ENCODE assay signal across 23 cellular contexts in the genomic region with DNA sequence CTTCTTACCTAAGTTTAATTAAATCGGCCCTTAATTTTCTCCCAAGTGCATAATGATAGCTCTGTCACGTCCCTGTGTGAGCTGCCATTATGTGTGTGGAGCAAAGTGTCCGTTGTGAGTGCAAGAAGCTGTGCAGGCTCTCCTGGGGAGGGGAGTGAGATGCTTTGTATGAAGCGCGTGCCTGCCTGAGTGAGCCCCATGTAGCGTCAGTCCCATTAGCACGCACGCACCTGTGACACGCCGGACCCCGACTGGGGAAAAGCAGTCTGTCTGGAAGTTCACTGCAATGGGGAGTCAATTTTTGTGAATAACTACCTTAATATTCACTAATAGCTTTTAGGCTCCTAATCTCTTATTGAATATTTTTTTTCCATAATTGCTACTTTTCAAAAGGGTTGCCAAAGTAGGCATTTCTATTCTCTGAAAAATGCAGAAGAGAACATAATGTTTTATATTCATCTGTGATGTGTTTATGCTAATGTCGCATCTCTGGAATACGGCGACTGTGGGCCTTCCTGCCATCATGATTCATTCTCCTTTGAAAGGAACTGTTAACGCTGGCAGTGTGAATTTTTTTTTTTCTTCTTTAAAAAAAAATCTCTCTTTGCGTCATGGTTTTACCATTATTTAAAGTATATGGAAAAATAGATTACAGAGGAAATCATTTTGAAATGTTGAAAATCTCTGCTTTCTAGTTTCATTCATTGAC.
"Had no signal": no experiment of that assay in that cellular context is flagged by ENCODE, and none has a peak within 500 bp of the region (broad histone marks: within the 10 kb centered on the region; RNA-seq: fewer than 3 reads in every experiment).

No MANE protein-coding gene starts in this region.

- ATAC-seq: activated T-cell treated with anti-CD3 and anti-CD28 coated beads, Interleukin-2, amount 50 U/mL, for 72 hours; gastrocnemius medialis; left cardiac atrium; naive thymus-derived CD4-positive, alpha-beta T cell; psoas muscle; stimulated activated memory B cell treated with anti-CD40 and anti-IgM and Interleukin-4, amounts not matched to agents 10 μg/mL and 1 μg/mL and 100 μg/mL, for 72 hours; stimulated activated naive CD8-positive, alpha-beta T cell treated with anti-CD3 and anti-CD28 coated beads, Interleukin-15, amount 100 ng/mL, for 72 hours had no signal

- DNase-seq: activated CD4-positive, alpha-beta T cell treated with anti-CD3 and anti-CD28 coated beads for 4 hours; activated CD4-positive, alpha-beta T cell treated with anti-CD3 and anti-CD28 coated beads, Interleukin-2, amount 50 U/mL, for 4 hours; activated naive CD4-positive, alpha-beta T cell; activated naive CD8-positive, alpha-beta T cell treated with anti-CD3 and anti-CD28 coated beads for 36 hours; activated T-cell treated with anti-CD3 and anti-CD28 coated beads for 4 hours; activated T-cell treated with anti-CD3 and anti-CD28 coated beads, Interleukin-2, amount 50 U/mL, for 72 hours; adrenal gland; effector memory CD4-positive, alpha-beta T cell; erythroblast; gastrocnemius medialis; left cardiac atrium; midbrain; naive thymus-derived CD4-positive, alpha-beta T cell; psoas muscle; stimulated activated CD4-positive, alpha-beta T cell treated with anti-CD3 and anti-CD28 coated beads, Interleukin-1b, Interleukin-23, amount 100 ng/mL, for 48 hours; stimulated activated CD4-positive, alpha-beta T cell treated with anti-CD3 and anti-CD28 coated beads, Interleukin-4, amount 100 ng/mL, for 4 hours; stimulated activated CD8-positive, alpha-beta memory T cell treated with anti-CD3 and anti-CD28 coated beads, Interleukin-4, amount 100 ng/mL, for 48 hours; stimulated activated naive CD8-positive, alpha-beta T cell treated with anti-CD3 and anti-CD28 coated beads, Interleukin-15, amount 100 ng/mL, for 72 hours; substantia nigra; T-helper 1 cell; tibial artery had no signal

- FAIRE-seq: keratinocyte had no signal
